ENCODE assay signal across 6 cellular contexts in the genomic region with DNA sequence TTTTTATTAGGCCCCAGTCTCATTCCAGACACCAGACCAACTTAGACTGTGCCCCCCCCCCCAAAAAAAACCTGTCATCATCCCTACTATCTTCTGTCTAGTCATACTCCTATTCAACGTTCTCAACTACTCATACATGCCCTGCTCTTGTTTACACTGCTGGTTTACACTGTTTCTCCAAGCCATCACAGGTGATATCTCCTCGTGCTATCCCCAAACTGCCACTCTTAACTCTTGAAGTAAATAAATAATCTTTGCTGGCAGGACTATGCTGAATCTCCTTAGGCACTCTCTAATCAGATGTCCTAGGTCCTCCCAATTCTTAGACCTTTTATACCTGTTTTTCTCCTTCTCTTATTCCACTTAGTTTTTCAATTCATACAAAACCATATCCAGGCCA. TPM values are rescaled to one million over a fixed set of nuclear protein-coding genes. Genes with fewer than 3 reads are reported as not detected.
DNase-seq lines count a peak whose midpoint lies in the region; ATAC-seq and TF ChIP-seq lines count a peak whose summit lies in the region.
"Not testable (repeated sequence)": the region's sequence is repeated elsewhere in the genome, so short reads cannot be mapped to it uniquely, and the experiment has no call there.

No MANE protein-coding gene starts in this region.

- not testable (repeated sequence) for H3K9me3 Mint-ChIP-seq in CD4-positive, alpha-beta T cell; activated B cell treated with CpG ODN at 0.5 μM for 24 hours; activated T-helper 1 cell treated with anti-CD3 and anti-CD28 coated beads, Interleukin-12 subunit alpha, Interleukin-12 subunit beta, Interleukin-2, Interleukin-4 antibody, amounts not matched to agents 30 ng/mL and 10 ng/mL and 1 ng/mL, durations not matched to agents 14 hours and 24 hours and 36 hours; activated naive CD8-positive, alpha-beta T cell treated with anti-CD3 and anti-CD28 coated beads, Interleukin-2, amount 10 ng/mL, durations not matched to agents 7 days and 5 days; glutamatergic neuron (ENCODE audit: unreplicated experiment); neural crest cell

- not testable (repeated sequence) for DNase-seq in CD4-positive, alpha-beta T cell; activated B cell treated with CpG ODN at 0.5 μM for 24 hours; activated T-helper 1 cell treated with anti-CD3 and anti-CD28 coated beads, Interleukin-12 subunit alpha, Interleukin-12 subunit beta, Interleukin-2, Interleukin-4 antibody, amounts not matched to agents 30 ng/mL and 10 ng/mL and 1 ng/mL, durations not matched to agents 14 hours and 24 hours and 36 hours (ENCODE audit: low spot score); activated naive CD8-positive, alpha-beta T cell treated with anti-CD3 and anti-CD28 coated beads, Interleukin-2, amount 10 ng/mL, durations not matched to agents 7 days and 5 days; glutamatergic neuron; neural crest cell (ENCODE audit: low read depth, low spot score)

- peak overlapping the region; percentile 19 for H3K27ac Mint-ChIP-seq in CD4-positive, alpha-beta T cell
- H3K27ac Mint-ChIP-seq in activated B cell treated with CpG ODN at 0.5 μM for 24 hours: peak overlapping the region; percentile 50
- H3K27ac Mint-ChIP-seq in activated T-helper 1 cell treated with anti-CD3 and anti-CD28 coated beads, Interleukin-12 subunit alpha, Interleukin-12 subunit beta, Interleukin-2, Interleukin-4 antibody, amounts not matched to agents 30 ng/mL and 10 ng/mL and 1 ng/mL, durations not matched to agents 14 hours and 24 hours and 36 hours: peak overlapping the region; percentile 45
- H3K27ac Mint-ChIP-seq in activated naive CD8-positive, alpha-beta T cell treated with anti-CD3 and anti-CD28 coated beads, Interleukin-2, amount 10 ng/mL, durations not matched to agents 7 days and 5 days: peak overlapping the region; percentile 3
- H3K27ac Mint-ChIP-seq in glutamatergic neuron (ENCODE audit: unreplicated experiment); neural crest cell (ENCODE audit: unreplicated experiment): not testable (repeated sequence)

- H3K4me3 Mint-ChIP-seq in CD4-positive, alpha-beta T cell; activated B cell treated with CpG ODN at 0.5 μM for 24 hours; activated T-helper 1 cell treated with anti-CD3 and anti-CD28 coated beads, Interleukin-12 subunit alpha, Interleukin-12 subunit beta, Interleukin-2, Interleukin-4 antibody, amounts not matched to agents 30 ng/mL and 10 ng/mL and 1 ng/mL, durations not matched to agents 14 hours and 24 hours and 36 hours; activated naive CD8-positive, alpha-beta T cell treated with anti-CD3 and anti-CD28 coated beads, Interleukin-2, amount 10 ng/mL, durations not matched to agents 7 days and 5 days: not testable (repeated sequence)
- H3K4me3 Mint-ChIP-seq in glutamatergic neuron (ENCODE audit: unreplicated experiment) (peak overlapping the region; percentile 63), neural crest cell (peak overlapping the region; percentile 61)

- peaks cover 21% of the 10 kb centered on the region for H3K36me3 Mint-ChIP-seq in CD4-positive, alpha-beta T cell (ENCODE audit: low read depth)
- H3K36me3 Mint-ChIP-seq in activated B cell treated with CpG ODN at 0.5 μM for 24 hours (ENCODE audit: low read depth): peaks cover 22% of the 10 kb centered on the region
- H3K36me3 Mint-ChIP-seq in activated T-helper 1 cell treated with anti-CD3 and anti-CD28 coated beads, Interleukin-12 subunit alpha, Interleukin-12 subunit beta, Interleukin-2, Interleukin-4 antibody, amounts not matched to agents 30 ng/mL and 10 ng/mL and 1 ng/mL, durations not matched to agents 14 hours and 24 hours and 36 hours (ENCODE audit: low read depth): peaks cover 23% of the 10 kb centered on the region
- not testable (repeated sequence) for H3K36me3 Mint-ChIP-seq in activated naive CD8-positive, alpha-beta T cell treated with anti-CD3 and anti-CD28 coated beads, Interleukin-2, amount 10 ng/mL, durations not matched to agents 7 days and 5 days; glutamatergic neuron (ENCODE audit: unreplicated experiment); neural crest cell (ENCODE audit: low read depth)

- CTCF ChIA-PET in CD4-positive, alpha-beta T cell (lab: Charles Lee); activated B cell treated with CpG ODN at 0.5 μM for 24 hours (lab: Charles Lee): not testable (repeated sequence)

- H3K27me3 ChIP-seq in CD4-positive, alpha-beta T cell (ENCODE audit: control insufficient read depth, insufficient read depth, low read length): not testable (repeated sequence)

- not testable (repeated sequence) for TF ChIP-seq CTCF in CD4-positive, alpha-beta T cell (IDR thresholded peaks at IDR 0.05); activated B cell treated with CpG ODN at 0.5 μM for 24 hours (IDR thresholded peaks at IDR 0.05); glutamatergic neuron (IDR thresholded peaks at IDR 0.05; ENCODE audit: partially characterized antibody, unreplicated experiment); neural crest cell (conservative IDR thresholded peaks at IDR 0.05)

- intact Hi-C loops in CD4-positive, alpha-beta T cell (cut with DNase I, micrococcal nuclease); activated B cell treated with CpG ODN at 0.5 μM for 24 hours (cut with micrococcal nuclease); activated T-helper 1 cell treated with anti-CD3 and anti-CD28 coated beads, Interleukin-12 subunit alpha, Interleukin-12 subunit beta, Interleukin-2, Interleukin-4 antibody, amounts not matched to agents 30 ng/mL and 10 ng/mL and 1 ng/mL, durations not matched to agents 14 hours and 24 hours and 36 hours (cut with micrococcal nuclease): not testable (repeated sequence)

- H3K27ac ChIP-seq in CD4-positive, alpha-beta T cell (ENCODE audit: low read depth, low read length): not testable (repeated sequence)

- ATAC-seq in CD4-positive, alpha-beta T cell (ENCODE audit: poor library complexity); activated B cell treated with CpG ODN at 0.5 μM for 24 hours (ENCODE audit: low read depth); activated naive CD8-positive, alpha-beta T cell treated with anti-CD3 and anti-CD28 coated beads, Interleukin-2, amount 10 ng/mL, durations not matched to agents 7 days and 5 days (ENCODE audit: low read depth): not testable (repeated sequence)

- H3K9me3 ChIP-seq in CD4-positive, alpha-beta T cell (ENCODE audit: control insufficient read depth, low read length): not testable (repeated sequence)

- H3K27me3 Mint-ChIP-seq in CD4-positive, alpha-beta T cell; activated B cell treated with CpG ODN at 0.5 μM for 24 hours; activated T-helper 1 cell treated with anti-CD3 and anti-CD28 coated beads, Interleukin-12 subunit alpha, Interleukin-12 subunit beta, Interleukin-2, Interleukin-4 antibody, amounts not matched to agents 30 ng/mL and 10 ng/mL and 1 ng/mL, durations not matched to agents 14 hours and 24 hours and 36 hours (ENCODE audit: insufficient read depth); activated naive CD8-positive, alpha-beta T cell treated with anti-CD3 and anti-CD28 coated beads, Interleukin-2, amount 10 ng/mL, durations not matched to agents 7 days and 5 days; glutamatergic neuron (ENCODE audit: unreplicated experiment); neural crest cell (ENCODE audit: low read depth): not testable (repeated sequence)

- POLR2A ChIA-PET in CD4-positive, alpha-beta T cell (lab: Charles Lee); activated naive CD8-positive, alpha-beta T cell treated with anti-CD3 and anti-CD28 coated beads, Interleukin-2, amount 10 ng/mL, durations not matched to agents 7 days and 5 days (lab: Charles Lee): not testable (repeated sequence)
- POLR2A ChIA-PET in activated B cell treated with CpG ODN at 0.5 μM for 24 hours (lab: Charles Lee): interaction anchor here (0.6 kb wide), 1 partner anchor 14 kb away, joined by 4 read pairs; no protein-coding TSS in a partner anchor

- H3K4me1 Mint-ChIP-seq in CD4-positive, alpha-beta T cell (ENCODE audit: low read depth): peaks cover 95% of the 10 kb centered on the region
- H3K4me1 Mint-ChIP-seq in activated B cell treated with CpG ODN at 0.5 μM for 24 hours (peaks cover 79% of the 10 kb centered on the region), glutamatergic neuron (ENCODE audit: low read depth, unreplicated experiment) (peaks cover 17% of the 10 kb centered on the region), neural crest cell (peaks cover 29% of the 10 kb centered on the region)
- H3K4me1 Mint-ChIP-seq in activated T-helper 1 cell treated with anti-CD3 and anti-CD28 coated beads, Interleukin-12 subunit alpha, Interleukin-12 subunit beta, Interleukin-2, Interleukin-4 antibody, amounts not matched to agents 30 ng/mL and 10 ng/mL and 1 ng/mL, durations not matched to agents 14 hours and 24 hours and 36 hours (ENCODE audit: low read depth): peaks cover 68% of the 10 kb centered on the region
- peaks cover 32% of the 10 kb centered on the region for H3K4me1 Mint-ChIP-seq in activated naive CD8-positive, alpha-beta T cell treated with anti-CD3 and anti-CD28 coated beads, Interleukin-2, amount 10 ng/mL, durations not matched to agents 7 days and 5 days

RNA-seq across cellular contexts. Expression of a gene that starts 4.2 kb away (rescaled TPM):
- 10 to 100 TPM; 88.8 to 96.5 TPM for total RNA-seq in CD4-positive, alpha-beta T cell
- total RNA-seq in activated B cell treated with CpG ODN at 0.5 μM for 24 hours (116 and 119 TPM in 2 replicates), glutamatergic neuron (ENCODE audit: unreplicated experiment) (65.0 TPM), neural crest cell (57.2 and 59.0 TPM in 2 replicates)
- 93.4 and 94.3 TPM in 2 replicates for total RNA-seq in activated T-helper 1 cell treated with anti-CD3 and anti-CD28 coated beads, Interleukin-12 subunit alpha, Interleukin-12 subunit beta, Interleukin-2, Interleukin-4 antibody, amounts not matched to agents 30 ng/mL and 10 ng/mL and 1 ng/mL, durations not matched to agents 14 hours and 24 hours and 36 hours
- total RNA-seq in activated naive CD8-positive, alpha-beta T cell treated with anti-CD3 and anti-CD28 coated beads, Interleukin-2, amount 10 ng/mL, durations not matched to agents 7 days and 5 days: 10 to 100 TPM; 92.9 to 95.2 TPM

RNA-seq across cellular contexts. Expression of a gene that starts 4.5 kb away (rescaled TPM):
- total RNA-seq in CD4-positive, alpha-beta T cell: 10 to 100 TPM; 33.2 to 35.2 TPM
- total RNA-seq in activated B cell treated with CpG ODN at 0.5 μM for 24 hours (67.6 and 71.3 TPM in 2 replicates), glutamatergic neuron (ENCODE audit: unreplicated experiment) (48.8 TPM), neural crest cell (84.7 and 86.4 TPM in 2 replicates)
- 126 and 130 TPM in 2 replicates for total RNA-seq in activated T-helper 1 cell treated with anti-CD3 and anti-CD28 coated beads, Interleukin-12 subunit alpha, Interleukin-12 subunit beta, Interleukin-2, Interleukin-4 antibody, amounts not matched to agents 30 ng/mL and 10 ng/mL and 1 ng/mL, durations not matched to agents 14 hours and 24 hours and 36 hours
- 10 to 100 TPM; 34.0 to 36.1 TPM for total RNA-seq in activated naive CD8-positive, alpha-beta T cell treated with anti-CD3 and anti-CD28 coated beads, Interleukin-2, amount 10 ng/mL, durations not matched to agents 7 days and 5 days

RNA-seq across cellular contexts. Expression of a gene that starts 13.8 kb away (rescaled TPM):
- 10 to 100 TPM; 29.4 to 32.4 TPM for total RNA-seq in CD4-positive, alpha-beta T cell
- total RNA-seq in activated B cell treated with CpG ODN at 0.5 μM for 24 hours: 50.8 and 55.2 TPM in 2 replicates
- 49.0 and 49.3 TPM in 2 replicates for total RNA-seq in activated T-helper 1 cell treated with anti-CD3 and anti-CD28 coated beads, Interleukin-12 subunit alpha, Interleukin-12 subunit beta, Interleukin-2, Interleukin-4 antibody, amounts not matched to agents 30 ng/mL and 10 ng/mL and 1 ng/mL, durations not matched to agents 14 hours and 24 hours and 36 hours
- total RNA-seq in activated naive CD8-positive, alpha-beta T cell treated with anti-CD3 and anti-CD28 coated beads, Interleukin-2, amount 10 ng/mL, durations not matched to agents 7 days and 5 days: 10 to 100 TPM; 44.4 to 44.8 TPM
- 12.8 TPM for total RNA-seq in glutamatergic neuron (ENCODE audit: unreplicated experiment)
- 13.8 and 15.9 TPM in 2 replicates for total RNA-seq in neural crest cell

RNA-seq across cellular contexts. Expression of a gene that starts 32.0 kb away (rescaled TPM):
- total RNA-seq in CD4-positive, alpha-beta T cell: 10 to 100 TPM; 11.1 to 12.0 TPM
- total RNA-seq in activated B cell treated with CpG ODN at 0.5 μM for 24 hours (87.6 and 96.7 TPM in 2 replicates), glutamatergic neuron (ENCODE audit: unreplicated experiment) (9.3 TPM), neural crest cell (15.7 and 18.6 TPM in 2 replicates)
- 119 and 126 TPM in 2 replicates for total RNA-seq in activated T-helper 1 cell treated with anti-CD3 and anti-CD28 coated beads, Interleukin-12 subunit alpha, Interleukin-12 subunit beta, Interleukin-2, Interleukin-4 antibody, amounts not matched to agents 30 ng/mL and 10 ng/mL and 1 ng/mL, durations not matched to agents 14 hours and 24 hours and 36 hours
- 10 to 100 TPM; 26.7 to 27.9 TPM for total RNA-seq in activated naive CD8-positive, alpha-beta T cell treated with anti-CD3 and anti-CD28 coated beads, Interleukin-2, amount 10 ng/mL, durations not matched to agents 7 days and 5 days

RNA-seq across cellular contexts. Expression of a gene that starts 51.7 kb away (rescaled TPM):
- 10 to 100 TPM; 84.7 to 89.2 TPM for total RNA-seq in CD4-positive, alpha-beta T cell
- total RNA-seq in activated B cell treated with CpG ODN at 0.5 μM for 24 hours (103 and 107 TPM in 2 replicates), glutamatergic neuron (ENCODE audit: unreplicated experiment) (58.9 TPM), neural crest cell (122 and 126 TPM in 2 replicates)
- 122 and 129 TPM in 2 replicates for total RNA-seq in activated T-helper 1 cell treated with anti-CD3 and anti-CD28 coated beads, Interleukin-12 subunit alpha, Interleukin-12 subunit beta, Interleukin-2, Interleukin-4 antibody, amounts not matched to agents 30 ng/mL and 10 ng/mL and 1 ng/mL, durations not matched to agents 14 hours and 24 hours and 36 hours
- total RNA-seq in activated naive CD8-positive, alpha-beta T cell treated with anti-CD3 and anti-CD28 coated beads, Interleukin-2, amount 10 ng/mL, durations not matched to agents 7 days and 5 days: 100 to 1,000 TPM; 154 to 167 TPM
